In the genomic region with DNA sequence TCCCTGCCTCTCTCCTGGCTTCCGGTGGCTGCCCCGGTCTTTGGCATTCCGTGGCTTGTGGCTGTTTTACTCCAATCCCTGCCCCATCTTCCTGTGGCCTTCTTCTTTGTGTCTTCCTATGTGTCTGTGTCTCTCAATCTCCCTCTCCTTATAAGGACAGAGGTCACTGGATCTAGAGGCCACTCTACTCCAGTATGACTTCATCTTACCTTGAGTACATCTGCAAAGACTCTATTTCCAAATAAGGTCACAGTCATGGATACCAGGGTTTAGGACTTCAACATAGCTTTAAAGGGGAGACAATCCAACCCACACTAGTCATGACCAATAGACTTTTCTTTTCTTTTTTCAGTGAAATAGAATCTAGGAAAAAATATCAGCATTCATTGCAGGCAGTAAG, we compare ENCODE assay signal across 19 cellular contexts.
DNase-seq lines count a peak whose midpoint lies in the region; TF ChIP-seq lines count a peak whose summit lies in the region.
"Had no signal": no experiment of that assay in that cellular context is flagged by ENCODE, and none has a peak within 500 bp of the region (broad histone marks: within the 10 kb centered on the region; RNA-seq: fewer than 3 reads in every experiment).

No MANE protein-coding gene starts in this region.

- DNase-seq in H4 (ENCODE audit: low spot score), result peak; percentile 12
- peak; percentile 3 for DNase-seq in RPMI7951 (ENCODE audit: low read depth)
- DNase-seq in fibroblast of pulmonary artery (ENCODE audit: low read depth), result peak; percentile 20
- DNase-seq in non-pigmented ciliary epithelial cell (ENCODE audit: low read depth), result peak; percentile 13
- no peak for DNase-seq in SKM-1 treated with dmso at 0.1 percent for 144 hours (lab: John Stamatoyannopoulos, UW; ENCODE audit: unreplicated experiment)
- no peak for DNase-seq in activated naive CD4-positive, alpha-beta T cell treated with anti-CD3 and anti-CD28 coated beads, Interleukin-2, amount 10 ng/mL, durations not matched to agents 7 days and 5 days
- DNase-seq in NCI-H1105 (lab: John Stamatoyannopoulos, UW), result no peak
- DNase-seq: CD8-positive, alpha-beta memory T cell; H9; MG63; NCI-H1105 treated with DMSO at 0.1 percent for 48 hours; NCI-H187; NCI-H2171; NCI-H446 treated with DMSO at 0.1 percent for 48 hours; NCI-H82; Peyer's patch; SHP77 treated with DMSO at 0.1 percent for 48 hours had no signal

- H3K4me3 ChIP-seq in fibroblast of pulmonary artery (replicated peaks; ENCODE audit: low read depth, low read length), result no peak overlapping the region
- H3K4me3 ChIP-seq: BLaER1, K562, MG63, Peyer's patch had no signal

- no peak overlapping the region for H3K4me3 Mint-ChIP-seq in activated naive CD4-positive, alpha-beta T cell treated with anti-CD3 and anti-CD28 coated beads, Interleukin-2, amount 10 ng/mL, durations not matched to agents 7 days and 5 days
- H3K4me3 Mint-ChIP-seq: CD8-positive, alpha-beta memory T cell; H9 had no signal

- H3K36me3 Mint-ChIP-seq in activated naive CD4-positive, alpha-beta T cell treated with anti-CD3 and anti-CD28 coated beads, Interleukin-2, amount 10 ng/mL, durations not matched to agents 7 days and 5 days, result no peaks in the 10 kb centered on the region
- H3K36me3 Mint-ChIP-seq: CD8-positive, alpha-beta memory T cell had no signal

- CTCF ChIA-PET in activated naive CD4-positive, alpha-beta T cell treated with anti-CD3 and anti-CD28 coated beads, Interleukin-2, amount 10 ng/mL, durations not matched to agents 7 days and 5 days (lab: Charles Lee), result no interaction called here

- peaks cover 4% of the 10 kb centered on the region for H3K27me3 Mint-ChIP-seq in activated naive CD4-positive, alpha-beta T cell treated with anti-CD3 and anti-CD28 coated beads, Interleukin-2, amount 10 ng/mL, durations not matched to agents 7 days and 5 days

- H3K4me1 Mint-ChIP-seq in activated naive CD4-positive, alpha-beta T cell treated with anti-CD3 and anti-CD28 coated beads, Interleukin-2, amount 10 ng/mL, durations not matched to agents 7 days and 5 days, result no peaks in the 10 kb centered on the region
- H3K4me1 Mint-ChIP-seq: CD8-positive, alpha-beta memory T cell had no signal

- H3K9me3 Mint-ChIP-seq in activated naive CD4-positive, alpha-beta T cell treated with anti-CD3 and anti-CD28 coated beads, Interleukin-2, amount 10 ng/mL, durations not matched to agents 7 days and 5 days, result no peaks in the 10 kb centered on the region
- H3K9me3 Mint-ChIP-seq: CD8-positive, alpha-beta memory T cell; H9 had no signal

- no peak overlapping the region for H3K27ac Mint-ChIP-seq in activated naive CD4-positive, alpha-beta T cell treated with anti-CD3 and anti-CD28 coated beads, Interleukin-2, amount 10 ng/mL, durations not matched to agents 7 days and 5 days

- no peak for TF ChIP-seq CTCF in fibroblast of pulmonary artery (IDR thresholded peaks at IDR 0.05; ENCODE audit: low read length, missing control alignments)

Comparison
In these comparisons a context has a peak if more than half of its experiments do, and no peak if none do; other contexts are left out.
1. DNase-seq: peak in H4 (single experiment), RPMI7951 (single experiment), fibroblast of pulmonary artery (single experiment) and non-pigmented ciliary epithelial cell (single experiment); none in SKM-1 treated with dmso at 0.1 percent for 144 hours (single experiment), activated naive CD4-positive, alpha-beta T cell treated with anti-CD3 and anti-CD28 coated beads, Interleukin-2, amount 10 ng/mL, durations not matched to agents 7 days and 5 days (single experiment) and NCI-H1105 (single experiment).